In genomic region chr9:125706661-125707539, GRCh38 we compare ENCODE assay signal across 8 cellular contexts. TPM values are rescaled to one million over a fixed set of nuclear protein-coding genes. Genes with fewer than 3 reads are reported as not detected.
DNase-seq lines count a peak whose midpoint lies in the region; ATAC-seq, FAIRE-seq and TF ChIP-seq lines count a peak whose summit lies in the region.

MAPKAP1 (minus strand) TSS chr9:125707208; CDS start chr9:125672574, 34,634 bp downstream.

- no peaks in the 10 kb centered on the region for H3K9me3 ChIP-seq in Caco-2
- H3K9me3 ChIP-seq in effector memory CD4-positive, alpha-beta T cell (ENCODE audit: control insufficient read depth, low read length): no peaks in the 10 kb centered on the region

- H3K4me1 Mint-ChIP-seq in Caco-2 (ENCODE audit: low read depth, unreplicated experiment): peaks cover 8% of the 10 kb centered on the region

- FAIRE-seq in HTR-8/SVneo (lab: Jason Lieb, UNC): peak; percentile 38

- intact Hi-C loops in Caco-2 (cut with micrococcal nuclease; ENCODE audit: unreplicated experiment): loop anchor here (1.0 kb wide), 1 partner anchor 39 kb away; no protein-coding TSS in a partner anchor

- TF ChIP-seq CTCF in Caco-2 (IDR thresholded peaks at IDR 0.05; ENCODE audit: insufficient read depth in 1 of 2, low read depth in 1 of 2, low read length in 1 of 2, severe bottlenecking in 1 of 2, unreplicated experiment in 1 of 2): no peak

- no peaks in the 10 kb centered on the region for H3K27me3 Mint-ChIP-seq in Caco-2 (ENCODE audit: insufficient read depth, unreplicated experiment)

- POLR2A ChIA-PET in Caco-2 (lab: Charles Lee): interaction anchor here (0.5 to 1.3 kb wide), 13 partner anchors 26 to 949 kb away, joined by 3 to 9 read pairs (median 4); no protein-coding TSS in a partner anchor

- BruUV-seq in Caco-2 (replicated peaks; lab: Mats Ljungman, UMichigan): no TSS peak

- peaks cover 8% of the 10 kb centered on the region; the same call in 1 of the 2 replicates for H3K4me1 ChIP-seq in Caco-2
- peaks cover 13% of the 10 kb centered on the region for H3K4me1 ChIP-seq in effector memory CD4-positive, alpha-beta T cell (ENCODE audit: control insufficient read depth, insufficient read depth, low read length, poor library complexity, severe bottlenecking)

- H3K4me3 Mint-ChIP-seq in Caco-2 (ENCODE audit: unreplicated experiment): peak within 1 kb of the TSS; percentile 60

- no peaks in the 10 kb centered on the region for H3K36me3 ChIP-seq in Caco-2 (ENCODE audit: control insufficient read depth, insufficient read depth, low read length)
- H3K36me3 ChIP-seq in effector memory CD4-positive, alpha-beta T cell (ENCODE audit: control insufficient read depth, insufficient read depth, low read length): no peaks in the 10 kb centered on the region

- no peaks in the 10 kb centered on the region for H3K27me3 ChIP-seq in Caco-2 (replicated peaks; ENCODE audit: control insufficient read depth, insufficient read depth, low read length)
- H3K27me3 ChIP-seq in effector memory CD4-positive, alpha-beta T cell (replicated peaks; ENCODE audit: control insufficient read depth, insufficient read depth, low read length, poor library complexity, severe bottlenecking): no peaks in the 10 kb centered on the region

- peak within 1 kb of the TSS; percentile 60 for H3K27ac Mint-ChIP-seq in Caco-2 (ENCODE audit: unreplicated experiment)

- CTCF ChIA-PET in Caco-2 (lab: Charles Lee): interaction anchor here (0.6 to 1.1 kb wide), 5 partner anchors 10 to 437 kb away, joined by 3 to 6 read pairs (median 3); no protein-coding TSS in a partner anchor

- peak; percentile 97 to 98 for DNase-seq in Caco-2
- DNase-seq in HTR-8/SVneo (ENCODE audit: insufficient read length, low spot score): peak; percentile 94
- peak; percentile 92 for DNase-seq in NOMO-1 treated with DMSO at 0.1 percent for 48 hours (lab: John Stamatoyannopoulos, UW; ENCODE audit: unreplicated experiment)
- DNase-seq in activated CD8-positive, alpha-beta memory T cell treated with anti-CD3 and anti-CD28 coated beads for 4 hours (ENCODE audit: low read depth in 2 of 2): peak; percentile 90 to 92
- peak; percentile 85 to 90 (median 85) for DNase-seq in effector memory CD4-positive, alpha-beta T cell
- DNase-seq in medulla oblongata (ENCODE audit: extremely low spot score): peak; percentile 98
- peak; percentile 88 to 95 (median 92) for DNase-seq in stimulated activated CD4-positive, alpha-beta T cell treated with anti-CD3 and anti-CD28 coated beads, TNF-alpha, amount 100 ng/mL, for 48 hours (ENCODE audit: low read depth in 3 of 3)

- H3K27ac ChIP-seq in effector memory CD4-positive, alpha-beta T cell (ENCODE audit: insufficient read depth, low read length, poor library complexity, severe bottlenecking): peak within 1 kb of the TSS; percentile 63

- peak; percentile 97 for ATAC-seq in GM21381 (IDR thresholded peaks at IDR 0.05; ENCODE audit: unreplicated experiment)

- H3K36me3 Mint-ChIP-seq in Caco-2 (ENCODE audit: insufficient read depth, unreplicated experiment): peaks cover 8% of the 10 kb centered on the region

- peak within 1 kb of the TSS; percentile 87 for H3K4me3 ChIP-seq in Caco-2 (ENCODE audit: low read depth, low read length)
- H3K4me3 ChIP-seq in effector memory CD4-positive, alpha-beta T cell (ENCODE audit: insufficient read depth, low read depth, low read length, poor library complexity, severe bottlenecking): peak within 1 kb of the TSS; percentile 70

- H3K9me3 Mint-ChIP-seq in Caco-2 (ENCODE audit: unreplicated experiment): no peaks in the 10 kb centered on the region

RNA-seq across cellular contexts. Expression of gene MAPKAP1, which starts in this region (rescaled TPM):
- 70.0 and 82.5 TPM in 2 replicates for total RNA-seq in Caco-2 (2022)

Comparison
In these comparisons a context has a peak if more than half of its experiments do, and no peak if none do; other contexts are left out.
1. Peak in every context shown above with its lines: DNase-seq, ATAC-seq, H3K4me3 ChIP-seq and H3K27ac ChIP-seq.